In the genomic region with DNA sequence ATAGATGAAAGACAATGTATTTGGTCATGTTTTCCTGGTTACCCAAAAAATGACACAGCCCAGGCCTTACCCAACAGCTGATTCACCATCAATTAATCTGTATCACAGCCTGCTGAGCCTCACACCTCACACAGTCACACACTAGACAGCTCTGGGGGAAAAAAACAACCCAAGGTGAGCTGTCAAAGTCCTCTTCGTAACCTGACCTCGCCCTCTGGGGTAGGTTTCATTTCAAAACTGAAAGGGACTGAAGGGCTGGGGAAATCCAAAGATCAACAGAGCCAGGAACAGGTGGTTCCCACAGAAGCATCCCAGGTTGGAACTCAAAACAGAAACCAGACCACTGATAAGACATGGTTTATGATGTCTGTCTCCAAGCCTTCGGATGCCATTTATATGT, we compare ENCODE assay signal across 1 cellular context.
TF ChIP-seq lines count a peak whose summit lies in the region.

No MANE protein-coding gene starts in this region.

TF ChIP-seq in HepG2, 621 proteins besides CTCF, POLR2A, EP300 and RAD21 (continued from another document and continues in another):
- TF ChIP-seq, protein P1, sequence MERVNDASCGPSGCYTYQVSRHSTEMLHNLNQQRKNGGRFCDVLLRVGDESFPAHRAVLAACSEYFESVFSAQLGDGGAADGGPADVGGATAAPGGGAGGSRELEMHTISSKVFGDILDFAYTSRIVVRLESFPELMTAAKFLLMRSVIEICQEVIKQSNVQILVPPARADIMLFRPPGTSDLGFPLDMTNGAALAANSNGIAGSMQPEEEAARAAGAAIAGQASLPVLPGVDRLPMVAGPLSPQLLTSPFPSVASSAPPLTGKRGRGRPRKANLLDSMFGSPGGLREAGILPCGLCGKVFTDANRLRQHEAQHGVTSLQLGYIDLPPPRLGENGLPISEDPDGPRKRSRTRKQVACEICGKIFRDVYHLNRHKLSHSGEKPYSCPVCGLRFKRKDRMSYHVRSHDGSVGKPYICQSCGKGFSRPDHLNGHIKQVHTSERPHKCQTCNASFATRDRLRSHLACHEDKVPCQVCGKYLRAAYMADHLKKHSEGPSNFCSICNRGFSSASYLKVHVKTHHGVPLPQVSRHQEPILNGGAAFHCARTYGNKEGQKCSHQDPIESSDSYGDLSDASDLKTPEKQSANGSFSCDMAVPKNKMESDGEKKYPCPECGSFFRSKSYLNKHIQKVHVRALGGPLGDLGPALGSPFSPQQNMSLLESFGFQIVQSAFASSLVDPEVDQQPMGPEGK (CRISPR knock-in tag; IDR thresholded peaks at IDR 0.05) = no peak
- TF ChIP-seq, protein P2, sequence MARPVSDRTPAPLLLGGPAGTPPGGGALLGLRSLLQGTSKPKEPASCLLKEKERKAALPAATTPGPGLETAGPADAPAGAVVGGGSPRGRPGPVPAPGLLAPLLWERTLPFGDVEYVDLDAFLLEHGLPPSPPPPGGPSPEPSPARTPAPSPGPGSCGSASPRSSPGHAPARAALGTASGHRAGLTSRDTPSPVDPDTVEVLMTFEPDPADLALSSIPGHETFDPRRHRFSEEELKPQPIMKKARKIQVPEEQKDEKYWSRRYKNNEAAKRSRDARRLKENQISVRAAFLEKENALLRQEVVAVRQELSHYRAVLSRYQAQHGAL (CRISPR knock-in tag; IDR thresholded peaks at IDR 0.05; ENCODE audit: not compliant biosample characterization) = no peak
- TF ChIP-seq ZFP1 (CRISPR knock-in tag; IDR thresholded peaks at IDR 0.05) (0 out of 2 replicates have a peak, but pooled peaks have one; percentile 54), ZNF33B (CRISPR knock-in tag; IDR thresholded peaks at IDR 0.05) (no peak), HNRNPK (IDR thresholded peaks at IDR 0.05; ENCODE audit: low read depth, low read length, poor library complexity, severe bottlenecking) (no peak), GTF2F1 (IDR thresholded peaks at IDR 0.05; ENCODE audit: low read length) (no peak), ZZZ3 (CRISPR knock-in tag; IDR thresholded peaks at IDR 0.05; ENCODE audit: borderline replicate concordance) (no peak), DMAP1 (CRISPR knock-in tag; IDR thresholded peaks at IDR 0.05) (peak; percentile 27; the same call in 1 of the 2 replicates), FOXA3 (CRISPR knock-in tag; IDR thresholded peaks at IDR 0.05) (peak; percentile 57; the same call in 1 of the 2 replicates), HDAC2 (CRISPR knock-in tag; IDR thresholded peaks at IDR 0.05) (peak; percentile 66), MAFG (CRISPR knock-in tag; IDR thresholded peaks at IDR 0.05) (no peak), RFX3 (CRISPR knock-in tag; IDR thresholded peaks at IDR 0.05) (no peak), ZNF160 (CRISPR knock-in tag; IDR thresholded peaks at IDR 0.05) (no peak), TARDBP (CRISPR knock-in tag; IDR thresholded peaks at IDR 0.05) (no peak; the same call in 1 of the 2 replicates), PHF20 (CRISPR knock-in tag; IDR thresholded peaks at IDR 0.05) (no peak), ZNF644 (CRISPR knock-in tag; IDR thresholded peaks at IDR 0.05; ENCODE audit: low read depth) (peak; percentile 62; the same call in 1 of the 2 replicates), ZFYVE20 (CRISPR knock-in tag; IDR thresholded peaks at IDR 0.05; ENCODE audit: borderline replicate concordance, low read depth) (no peak), ZMYM3 (CRISPR knock-in tag; IDR thresholded peaks at IDR 0.05) (no peak), ZNF703 (CRISPR knock-in tag; IDR thresholded peaks at IDR 0.05; ENCODE audit: borderline replicate concordance) (no peak), FOXK1 (CRISPR knock-in tag; IDR thresholded peaks at IDR 0.05; ENCODE audit: borderline replicate concordance, low read depth) (peak; percentile 32; the same call in 1 of the 2 replicates), POLR2G (IDR thresholded peaks at IDR 0.05; ENCODE audit: low read depth, low read length) (no peak), FLYWCH1 (CRISPR knock-in tag; IDR thresholded peaks at IDR 0.05) (no peak), MAFK (conservative IDR thresholded peaks at IDR 0.05 in 1 of 2, IDR thresholded peaks at IDR 0.05 in 1 of 2; ENCODE audit: low read length in 2 of 2) (no peak), KLF13 (CRISPR knock-in tag; IDR thresholded peaks at IDR 0.05) (no peak), KDM4B (CRISPR knock-in tag; IDR thresholded peaks at IDR 0.05) (no peak), RBFOX2 (IDR thresholded peaks at IDR 0.05; ENCODE audit: low read depth, low read length) (no peak), RFXAP (CRISPR knock-in tag; IDR thresholded peaks at IDR 0.05; ENCODE audit: borderline replicate concordance) (0 out of 2 replicates have a peak, but pooled peaks have one; percentile 16), TAF1 (CRISPR knock-in tag; IDR thresholded peaks at IDR 0.05) (no peak), JUNB (CRISPR knock-in tag; IDR thresholded peaks at IDR 0.05; ENCODE audit: borderline replicate concordance) (no peak), ATAD3A (CRISPR knock-in tag; IDR thresholded peaks at IDR 0.05) (no peak), RELA (CRISPR knock-in tag; IDR thresholded peaks at IDR 0.05) (no peak), ZNF446 (CRISPR knock-in tag; IDR thresholded peaks at IDR 0.05) (no peak), MTA3 (CRISPR knock-in tag; IDR thresholded peaks at IDR 0.05) (no peak), ZFP62 (CRISPR knock-in tag; IDR thresholded peaks at IDR 0.05) (no peak), SCMH1 (CRISPR knock-in tag; IDR thresholded peaks at IDR 0.05; ENCODE audit: borderline replicate concordance) (no peak), MEIS2 (CRISPR knock-in tag; IDR thresholded peaks at IDR 0.05) (peak; percentile 93), ZNF33A (CRISPR knock-in tag; IDR thresholded peaks at IDR 0.05; ENCODE audit: borderline replicate concordance) (no peak), CEBPG (CRISPR knock-in tag; IDR thresholded peaks at IDR 0.05) (peak; percentile 49), ADNP (CRISPR knock-in tag; IDR thresholded peaks at IDR 0.05) (no peak), REL (CRISPR knock-in tag; conservative IDR thresholded peaks at IDR 0.05) (no peak), MTF2 (CRISPR knock-in tag; IDR thresholded peaks at IDR 0.05; ENCODE audit: borderline replicate concordance) (no peak), ZNF431 (CRISPR knock-in tag; IDR thresholded peaks at IDR 0.05; ENCODE audit: borderline replicate concordance, low read depth) (no peak), ZNF546 (CRISPR knock-in tag; conservative IDR thresholded peaks at IDR 0.05) (no peak)
- TF ChIP-seq, protein P3, sequence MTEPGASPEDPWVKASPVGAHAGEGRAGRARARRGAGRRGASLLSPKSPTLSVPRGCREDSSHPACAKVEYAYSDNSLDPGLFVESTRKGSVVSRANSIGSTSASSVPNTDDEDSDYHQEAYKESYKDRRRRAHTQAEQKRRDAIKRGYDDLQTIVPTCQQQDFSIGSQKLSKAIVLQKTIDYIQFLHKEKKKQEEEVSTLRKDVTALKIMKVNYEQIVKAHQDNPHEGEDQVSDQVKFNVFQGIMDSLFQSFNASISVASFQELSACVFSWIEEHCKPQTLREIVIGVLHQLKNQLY (CRISPR knock-in tag; IDR thresholded peaks at IDR 0.05) = no peak
- TF ChIP-seq, protein P4, sequence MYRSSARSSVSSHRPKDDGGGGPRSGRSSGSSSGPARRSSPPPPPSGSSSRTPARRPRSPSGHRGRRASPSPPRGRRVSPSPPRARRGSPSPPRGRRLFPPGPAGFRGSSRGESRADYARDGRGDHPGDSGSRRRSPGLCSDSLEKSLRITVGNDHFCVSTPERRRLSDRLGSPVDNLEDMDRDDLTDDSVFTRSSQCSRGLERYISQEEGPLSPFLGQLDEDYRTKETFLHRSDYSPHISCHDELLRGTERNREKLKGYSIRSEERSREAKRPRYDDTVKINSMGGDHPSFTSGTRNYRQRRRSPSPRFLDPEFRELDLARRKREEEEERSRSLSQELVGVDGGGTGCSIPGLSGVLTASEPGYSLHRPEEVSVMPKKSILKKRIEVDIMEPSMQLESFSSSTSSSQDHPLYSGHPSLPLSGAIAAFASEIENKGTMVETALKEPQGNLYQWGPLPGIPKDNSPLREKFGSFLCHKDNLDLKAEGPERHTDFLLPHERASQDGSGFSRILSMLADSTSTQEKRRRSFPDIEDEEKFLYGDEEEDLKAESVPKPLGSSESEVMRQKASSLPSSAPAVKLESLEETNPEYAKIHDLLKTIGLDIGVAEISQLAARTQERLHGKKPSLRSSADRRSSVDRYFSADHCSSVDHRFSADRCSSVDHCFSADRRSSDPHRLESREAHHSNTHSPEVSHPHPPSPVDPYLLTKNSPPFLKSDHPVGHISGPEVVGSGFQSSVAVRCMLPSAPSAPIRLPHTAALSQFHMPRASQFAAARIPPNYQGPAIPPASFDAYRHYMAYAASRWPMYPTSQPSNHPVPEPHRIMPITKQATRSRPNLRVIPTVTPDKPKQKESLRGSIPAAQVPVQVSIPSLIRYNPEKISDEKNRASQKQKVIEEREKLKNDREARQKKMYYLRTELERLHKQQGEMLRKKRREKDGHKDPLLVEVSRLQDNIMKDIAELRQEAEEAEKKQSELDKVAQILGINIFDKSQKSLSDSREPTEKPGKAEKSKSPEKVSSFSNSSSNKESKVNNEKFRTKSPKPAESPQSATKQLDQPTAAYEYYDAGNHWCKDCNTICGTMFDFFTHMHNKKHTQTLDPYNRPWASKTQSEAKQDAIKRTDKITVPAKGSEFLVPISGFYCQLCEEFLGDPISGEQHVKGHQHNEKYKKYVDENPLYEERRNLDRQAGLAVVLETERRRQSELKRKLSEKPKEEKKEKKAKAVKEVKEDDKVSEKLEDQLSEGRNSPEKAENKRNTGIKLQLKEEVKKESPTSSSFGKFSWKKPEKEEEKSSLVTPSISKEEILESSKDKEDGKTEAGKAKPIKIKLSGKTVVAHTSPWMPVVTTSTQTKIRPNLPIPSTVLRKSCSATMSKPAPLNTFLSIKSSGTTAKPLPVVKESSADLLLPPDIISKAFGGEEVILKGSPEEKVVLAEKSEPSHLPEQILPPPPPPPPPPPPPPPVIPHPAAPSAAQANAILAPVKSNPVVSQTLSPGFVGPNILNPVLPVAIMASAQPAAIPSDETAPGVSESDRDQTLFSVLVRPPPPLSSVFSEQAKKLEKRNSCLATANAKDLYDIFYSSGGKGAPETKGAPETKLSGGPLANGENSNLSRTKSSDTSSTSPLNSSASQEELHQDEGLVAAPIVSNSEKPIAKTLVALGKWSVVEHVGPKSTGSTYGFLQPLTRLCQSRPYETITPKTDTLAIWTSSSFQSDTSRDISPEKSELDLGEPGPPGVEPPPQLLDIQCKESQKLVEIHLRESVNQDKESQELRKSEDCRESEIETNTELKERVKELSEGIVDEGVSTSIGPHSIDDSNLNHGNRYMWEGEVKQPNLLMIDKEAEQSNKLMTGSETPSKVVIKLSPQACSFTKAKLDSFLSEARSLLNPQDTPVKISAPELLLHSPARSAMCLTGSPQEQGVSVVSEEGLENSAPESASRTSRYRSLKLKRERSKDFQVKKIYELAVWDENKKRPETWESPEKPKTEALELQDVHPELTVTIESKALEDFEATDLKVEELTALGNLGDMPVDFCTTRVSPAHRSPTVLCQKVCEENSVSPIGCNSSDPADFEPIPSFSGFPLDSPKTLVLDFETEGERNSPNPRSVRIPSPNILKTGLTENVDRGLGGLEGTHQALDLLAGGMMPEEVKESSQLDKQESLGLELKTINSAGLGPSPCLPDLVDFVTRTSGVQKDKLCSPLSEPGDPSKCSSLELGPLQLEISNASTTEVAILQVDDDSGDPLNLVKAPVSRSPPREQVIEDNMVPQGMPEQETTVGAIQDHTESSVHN (CRISPR knock-in tag; IDR thresholded peaks at IDR 0.05) = no peak
- TF ChIP-seq, protein P5, sequence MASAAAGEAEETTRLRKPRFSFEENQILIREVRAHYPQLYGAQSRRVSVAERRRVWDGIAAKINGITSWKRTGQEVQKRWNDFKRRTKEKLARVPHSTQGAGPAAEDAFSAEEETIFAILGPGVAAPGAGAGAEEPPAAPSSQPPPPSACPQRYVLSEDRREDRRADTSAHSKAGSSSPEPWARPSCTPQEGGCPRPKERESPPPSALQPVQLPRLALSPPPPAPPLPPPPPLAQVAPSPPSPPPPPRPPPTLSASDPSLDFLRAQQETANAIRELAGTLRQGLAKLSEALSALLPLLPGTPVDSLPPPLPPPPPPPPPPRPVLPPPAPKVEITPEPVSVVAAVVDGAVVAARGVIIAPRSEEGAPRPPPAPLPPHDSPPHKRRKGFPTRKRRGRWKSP (CRISPR knock-in tag; IDR thresholded peaks at IDR 0.05) = peak; percentile 21; the same call in 1 of the 2 replicates
- TF ChIP-seq, protein P6, sequence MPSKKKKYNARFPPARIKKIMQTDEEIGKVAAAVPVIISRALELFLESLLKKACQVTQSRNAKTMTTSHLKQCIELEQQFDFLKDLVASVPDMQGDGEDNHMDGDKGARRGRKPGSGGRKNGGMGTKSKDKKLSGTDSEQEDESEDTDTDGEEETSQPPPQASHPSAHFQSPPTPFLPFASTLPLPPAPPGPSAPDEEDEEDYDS (CRISPR knock-in tag; IDR thresholded peaks at IDR 0.05) = no peak
- TF ChIP-seq, protein P7, sequence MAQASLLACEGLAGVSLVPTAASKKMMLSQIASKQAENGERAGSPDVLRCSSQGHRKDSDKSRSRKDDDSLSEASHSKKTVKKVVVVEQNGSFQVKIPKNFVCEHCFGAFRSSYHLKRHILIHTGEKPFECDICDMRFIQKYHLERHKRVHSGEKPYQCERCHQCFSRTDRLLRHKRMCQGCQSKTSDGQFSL (CRISPR knock-in tag; IDR thresholded peaks at IDR 0.05) = no peak
- TF ChIP-seq, protein P8, sequence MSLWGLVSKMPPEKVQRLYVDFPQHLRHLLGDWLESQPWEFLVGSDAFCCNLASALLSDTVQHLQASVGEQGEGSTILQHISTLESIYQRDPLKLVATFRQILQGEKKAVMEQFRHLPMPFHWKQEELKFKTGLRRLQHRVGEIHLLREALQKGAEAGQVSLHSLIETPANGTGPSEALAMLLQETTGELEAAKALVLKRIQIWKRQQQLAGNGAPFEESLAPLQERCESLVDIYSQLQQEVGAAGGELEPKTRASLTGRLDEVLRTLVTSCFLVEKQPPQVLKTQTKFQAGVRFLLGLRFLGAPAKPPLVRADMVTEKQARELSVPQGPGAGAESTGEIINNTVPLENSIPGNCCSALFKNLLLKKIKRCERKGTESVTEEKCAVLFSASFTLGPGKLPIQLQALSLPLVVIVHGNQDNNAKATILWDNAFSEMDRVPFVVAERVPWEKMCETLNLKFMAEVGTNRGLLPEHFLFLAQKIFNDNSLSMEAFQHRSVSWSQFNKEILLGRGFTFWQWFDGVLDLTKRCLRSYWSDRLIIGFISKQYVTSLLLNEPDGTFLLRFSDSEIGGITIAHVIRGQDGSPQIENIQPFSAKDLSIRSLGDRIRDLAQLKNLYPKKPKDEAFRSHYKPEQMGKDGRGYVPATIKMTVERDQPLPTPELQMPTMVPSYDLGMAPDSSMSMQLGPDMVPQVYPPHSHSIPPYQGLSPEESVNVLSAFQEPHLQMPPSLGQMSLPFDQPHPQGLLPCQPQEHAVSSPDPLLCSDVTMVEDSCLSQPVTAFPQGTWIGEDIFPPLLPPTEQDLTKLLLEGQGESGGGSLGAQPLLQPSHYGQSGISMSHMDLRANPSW (CRISPR knock-in tag; IDR thresholded peaks at IDR 0.05; ENCODE audit: borderline replicate concordance) = no peak
